ENCODE assay signal across 14 cellular contexts in the genomic region with DNA sequence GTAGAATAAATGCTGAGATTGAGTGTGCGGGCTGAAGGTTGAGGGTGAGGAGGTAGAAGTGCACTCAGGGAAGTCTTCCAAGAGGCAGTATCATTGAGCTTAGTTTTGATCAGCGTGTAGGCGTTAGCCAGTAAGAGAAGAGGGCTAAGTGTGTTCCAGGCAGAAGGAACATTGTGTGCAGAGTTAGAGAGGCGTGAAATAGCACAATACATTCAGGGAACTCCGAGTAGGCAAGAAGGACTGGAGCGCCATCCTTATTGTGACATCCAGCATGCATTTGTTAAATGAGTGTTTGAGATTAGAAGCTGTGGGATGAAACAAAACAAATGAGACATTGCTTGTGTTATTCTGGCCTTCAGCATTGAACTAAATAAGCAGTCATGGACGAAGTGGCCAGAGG.
DNase-seq lines count a peak whose midpoint lies in the region; ATAC-seq and TF ChIP-seq lines count a peak whose summit lies in the region.
"Had no signal": no experiment of that assay in that cellular context is flagged by ENCODE, and none has a peak within 500 bp of the region (broad histone marks: within the 10 kb centered on the region; RNA-seq: fewer than 3 reads in every experiment).

No MANE protein-coding gene starts in this region.

- H3K9me3 ChIP-seq in IMR-90 (ENCODE audit: control insufficient read depth, insufficient read depth, low read length) (peaks cover 1% of the 10 kb centered on the region; the same call in 1 of the 2 replicates), lung (ENCODE audit: control insufficient read depth in 2 of 2, insufficient read depth in 1 of 2, low read length in 1 of 2) (no peaks in the 10 kb centered on the region)

- no peaks in the 10 kb centered on the region for H3K79me2 ChIP-seq in ACC112 (ENCODE audit: control insufficient read depth, insufficient read depth, low read length, unreplicated experiment)

- H3K27me3 Mint-ChIP-seq in Calu3 (ENCODE audit: unreplicated experiment), result no peaks in the 10 kb centered on the region
- H3K27me3 Mint-ChIP-seq: B cell, progenitor cell of endocrine pancreas had no signal

- peak overlapping the region; percentile 17; the same call in 1 of the 2 replicates for H2BK20ac ChIP-seq in IMR-90 (ENCODE audit: low read depth, low read length)

- H3K9me1 ChIP-seq in IMR-90 (ENCODE audit: insufficient read depth, low read length), result peaks cover 3% of the 10 kb centered on the region; the same call in 1 of the 2 replicates

- peaks cover 6% of the 10 kb centered on the region for H3K36me3 Mint-ChIP-seq in Calu3 (ENCODE audit: insufficient read depth, unreplicated experiment)

- H2AFZ ChIP-seq in ACC112 (ENCODE audit: low read length, unreplicated experiment), result no peak overlapping the region
- H2AFZ ChIP-seq in IMR-90 (replicated peaks; ENCODE audit: low read length, poor library complexity), result no peak overlapping the region

- CTCF ChIA-PET in IMR-90 (lab: Yijun Ruan, JAX), result no interaction called here
- CTCF ChIA-PET in Calu3 (lab: Charles Lee), result interaction anchor here (0.7 to 0.8 kb wide), 2 partner anchors 9 to 620 kb away, joined by 3 read pairs; no protein-coding TSS in a partner anchor

- H4K5ac ChIP-seq in IMR-90 (ENCODE audit: low read depth, low read length), result no peak overlapping the region

- no peaks in the 10 kb centered on the region for H3K9me3 Mint-ChIP-seq in Calu3 (ENCODE audit: low read depth, unreplicated experiment)

- H3K36me3 ChIP-seq in ACC112 (ENCODE audit: insufficient read depth, low read length) (no peaks in the 10 kb centered on the region), IMR-90 (ENCODE audit: control insufficient read depth, insufficient read depth, low read length) (no peaks in the 10 kb centered on the region), lung (ENCODE audit: control insufficient read depth in 2 of 2, insufficient read depth in 2 of 2, low read length in 2 of 2) (no peaks in the 10 kb centered on the region)

- no peak overlapping the region for H3K9ac ChIP-seq in IMR-90 (ENCODE audit: low read depth, low read length)

- H2BK120ac ChIP-seq in IMR-90 (ENCODE audit: low read depth, low read length), result no peak overlapping the region; the same call in 1 of the 2 replicates

- peak overlapping the region; percentile 59 for H2AK5ac ChIP-seq in IMR-90 (ENCODE audit: low read depth, low read length)

- no peak overlapping the region; the same call in 1 of the 2 replicates for H3K18ac ChIP-seq in IMR-90 (ENCODE audit: low read depth, low read length)

- no peak overlapping the region for H3K14ac ChIP-seq in IMR-90 (replicated peaks; ENCODE audit: low read depth, low read length)

- H3K4me3 Mint-ChIP-seq in Calu3 (ENCODE audit: low read depth, unreplicated experiment), result no peak overlapping the region
- H3K4me3 Mint-ChIP-seq: B cell had no signal

- H3K23ac ChIP-seq in IMR-90 (ENCODE audit: low read depth, low read length), result no peak overlapping the region

- dilution Hi-C loops in IMR-90 (cut with HindIII; ENCODE audit: low sequenced_read_pairs, unreplicated experiment), result no loop called here

- no peaks in the 10 kb centered on the region for H3K79me1 ChIP-seq in IMR-90 (ENCODE audit: low read depth in 1 of 2, low read length in 2 of 2)

- H3K27ac ChIP-seq in ACC112 (ENCODE audit: low read depth, low read length) (0 out of 2 replicates have a peak overlapping the region, but pooled peaks have one; percentile 95), IMR-90 (ENCODE audit: insufficient read depth, low read length) (no peak overlapping the region), dorsolateral prefrontal cortex (peak overlapping the region in 57 of 59 donors; percentile 55 to 99 (median 90)), lung (ENCODE audit: low read depth in 1 of 2, low read length in 1 of 2) (no peak overlapping the region)

- no peak overlapping the region for H4K8ac ChIP-seq in IMR-90 (ENCODE audit: low read depth in 2 of 2, low read length in 2 of 2)

- no peak overlapping the region for H2BK5ac ChIP-seq in IMR-90 (ENCODE audit: low read depth, low read length, poor library complexity, severe bottlenecking)

- no peak overlapping the region for H3K4ac ChIP-seq in IMR-90 (ENCODE audit: low read depth, low read length)

- DNase-seq in IMR-90, result no peak
- peak in 4 of 10 donors; percentile 9 to 79 (median 52) for DNase-seq in dorsolateral prefrontal cortex
- DNase-seq in lung (ENCODE audit: low spot score), result no peak
- DNase-seq in Calu3, result no peak
- DNase-seq in HPDE6-E6E7 (ENCODE audit: extremely low spot score), result no peak
- DNase-seq in stimulated activated CD4-positive, alpha-beta T cell treated with anti-CD3 and anti-CD28 coated beads, Interleukin-12 subunit alpha, Interleukin-12 subunit beta, amount 100 ng/mL, for 4 hours, result no peak
- no peak for DNase-seq in medulla oblongata (ENCODE audit: extremely low spot score)
- DNase-seq: activated effector memory CD4-positive, alpha-beta T cell treated with anti-CD3 and anti-CD28 coated beads, Interleukin-2, amount 50 U/mL, for 16 hours; NCI-H146; NCI-H446 had no signal

- H3K4me2 ChIP-seq in IMR-90 (ENCODE audit: low read depth, low read length), result no peak overlapping the region

- WGBS in IMR-90 (ENCODE audit: extremely low coverage in 2 of 2, insufficient read length in 1 of 2), 2 experiments, result 100% methylated on average over 2 of the region's 7 CpGs; no CpG with 5 or more reads in 1 of the 2 experiments
- WGBS in lung, 2 donors, result 86 to 91% methylated on average over 7 of the region's 7 CpGs

- BruUV-seq in IMR-90 (replicated peaks; lab: Mats Ljungman, UMichigan) (no TSS peak), Calu3 (replicated peaks; lab: Mats Ljungman, UMichigan) (no TSS peak)

- peaks cover 50% of the 10 kb centered on the region for H3K4me1 ChIP-seq in ACC112 (ENCODE audit: control insufficient read depth, insufficient read depth, low read length, unreplicated experiment)
- H3K4me1 ChIP-seq in IMR-90 (ENCODE audit: control insufficient read depth, insufficient read depth, low read length), result 0 out of 2 replicates have a peak, but pooled peaks cover 3% of the 10 kb centered on the region
- peaks cover 0 to 2% of the 10 kb centered on the region in 2 donors for H3K4me1 ChIP-seq in lung (ENCODE audit: control insufficient read depth in 2 of 2, insufficient read depth in 2 of 2, low read length in 2 of 2)

- TF ChIP-seq CTCF in IMR-90 (conservative IDR thresholded peaks at IDR 0.05; ENCODE audit: low read depth, low read length) (no peak), dorsolateral prefrontal cortex (IDR thresholded peaks at IDR 0.05 in 54 of 56, conservative IDR thresholded peaks at IDR 0.05 in 2 of 56; ENCODE audit: low read depth in 1 of 56, partially characterized antibody in 56 of 56) (peak in 1 of 56 donors; percentile 16), lung (IDR thresholded peaks at IDR 0.05; ENCODE audit: control extremely low read depth, extremely low read depth) (no peak), Calu3 (IDR thresholded peaks at IDR 0.05; ENCODE audit: unreplicated experiment) (no peak)

- POLR2A ChIA-PET in IMR-90 (lab: Charles Lee; ENCODE audit: unreplicated experiment), result no interaction called here

- no peak for TF ChIP-seq RAD21 in IMR-90 (IDR thresholded peaks at IDR 0.05; ENCODE audit: low read length)

- in situ Hi-C loops in IMR-90 (cut with MboI; ENCODE audit: low sequenced_read_pairs), result no loop called here

- no peak overlapping the region for H4K91ac ChIP-seq in IMR-90 (ENCODE audit: insufficient read depth, low read depth, low read length)

- H2BK15ac ChIP-seq in IMR-90 (ENCODE audit: low read depth, low read length), result no peak overlapping the region

- H4K20me1 ChIP-seq in IMR-90 (ENCODE audit: insufficient read depth, low read length), result no peaks in the 10 kb centered on the region

- no peak for TF ChIP-seq POLR2A in IMR-90 (IDR thresholded peaks at IDR 0.05; ENCODE audit: low read depth, low read length)

- H3K27ac Mint-ChIP-seq in Calu3 (ENCODE audit: unreplicated experiment), result no peak overlapping the region
- H3K27ac Mint-ChIP-seq: B cell, progenitor cell of endocrine pancreas had no signal

- intact Hi-C loops in IMR-90 (cut with micrococcal nuclease) (no loop called here), dorsolateral prefrontal cortex (cut with DNase I) (no loop called here), Calu3 (cut with micrococcal nuclease; ENCODE audit: unreplicated experiment) (no loop called here)

- H3K56ac ChIP-seq in IMR-90 (ENCODE audit: extremely low read depth, insufficient read depth, low read length), result no peak overlapping the region

- H2AK9ac ChIP-seq in IMR-90 (replicated peaks; ENCODE audit: low read depth, low read length, poor library complexity), result no peak overlapping the region

- ATAC-seq in IMR-90 (ENCODE audit: low read depth) (no peak), lung (ENCODE audit: insufficient read depth, low FRiP score) (peak; percentile 68)
- ATAC-seq: esophagus mucosa had no signal

- peaks cover 8% of the 10 kb centered on the region for H3K4me1 Mint-ChIP-seq in Calu3 (ENCODE audit: low read depth, unreplicated experiment)

- H3K4me3 ChIP-seq in ACC112 (ENCODE audit: low read depth, low read length) (no peak overlapping the region), IMR-90 (ENCODE audit: insufficient read depth, low read depth, low read length) (no peak overlapping the region), dorsolateral prefrontal cortex (no peak overlapping the region), lung (no peak overlapping the region)

- no peaks in the 10 kb centered on the region for H3K27me3 ChIP-seq in ACC112 (ENCODE audit: insufficient read depth, low read length)
- no peaks in the 10 kb centered on the region for H3K27me3 ChIP-seq in IMR-90 (ENCODE audit: control insufficient read depth, insufficient read depth, low read length)
- H3K27me3 ChIP-seq in dorsolateral prefrontal cortex, result no peaks in the 10 kb centered on the region
- no peaks in the 10 kb centered on the region for H3K27me3 ChIP-seq in lung (ENCODE audit: control insufficient read depth, insufficient read depth)

TF ChIP-seq in IMR-90, 13 proteins besides CTCF, POLR2A, EP300 and RAD21:
- TF ChIP-seq RFX5 (IDR thresholded peaks at IDR 0.05; ENCODE audit: low read depth, low read length) (no peak), CHD1 (IDR thresholded peaks at IDR 0.05; ENCODE audit: low read depth, low read length) (no peak), FOS (IDR thresholded peaks at IDR 0.05; ENCODE audit: low read depth, low read length) (no peak), SMC3 (IDR thresholded peaks at IDR 0.05; ENCODE audit: low read depth, low read length) (no peak), MAZ (IDR thresholded peaks at IDR 0.05; ENCODE audit: borderline replicate concordance, low read depth, low read length) (no peak), MXI1 (IDR thresholded peaks at IDR 0.05; ENCODE audit: borderline replicate concordance, low read depth, low read length) (no peak), CEBPB (IDR thresholded peaks at IDR 0.05; ENCODE audit: low read depth, low read length) (no peak), NFE2L2 (IDR thresholded peaks at IDR 0.05; ENCODE audit: low read depth, low read length) (no peak)

Comparison
In these comparisons a context has a peak if more than half of its experiments do, and no peak if none do; other contexts are left out.
1. H3K27ac ChIP-seq: peak in ACC112 (single experiment) and dorsolateral prefrontal cortex (57 of 59); none in IMR-90 (single experiment) and lung (0 of 2).